ENCODE assay signal across 11 cellular contexts in genomic region chr3:111764645-111765091, GRCh38.
DNase-seq lines count a peak whose midpoint lies in the region; ATAC-seq and TF ChIP-seq lines count a peak whose summit lies in the region.
"Had no signal": no experiment of that assay in that cellular context is flagged by ENCODE, and none has a peak within 500 bp of the region (broad histone marks: within the 10 kb centered on the region; RNA-seq: fewer than 3 reads in every experiment).

No MANE protein-coding gene starts in this region.

- H3K9me3 ChIP-seq in lower lobe of right lung: no peaks in the 10 kb centered on the region

- peaks cover 76% of the 10 kb centered on the region for H3K4me1 Mint-ChIP-seq in chondrocyte (ENCODE audit: low read depth)
- H3K4me1 Mint-ChIP-seq in activated CD8-positive, alpha-beta memory T cell treated with anti-CD3 and anti-CD28 coated beads, Interleukin-2, amount 10 ng/mL, durations not matched to agents 7 days and 5 days: peaks cover 8% of the 10 kb centered on the region

- TF ChIP-seq CTCF in chondrocyte (IDR thresholded peaks at IDR 0.05) (peak; percentile 41), lower lobe of right lung (IDR thresholded peaks at IDR 0.05) (peak; percentile 10)

- peak; percentile 54 to 56 for ATAC-seq in left cardiac atrium
- ATAC-seq in Right ventricle myocardium inferior: no peak
- ATAC-seq in lower lobe of right lung: no peak
- no peak for ATAC-seq in activated CD8-positive, alpha-beta memory T cell treated with anti-CD3 and anti-CD28 coated beads, Interleukin-2, amount 10 ng/mL, durations not matched to agents 7 days and 5 days
- no peak for ATAC-seq in GM21390 (IDR thresholded peaks at IDR 0.05; ENCODE audit: unreplicated experiment)

- H3K36me3 Mint-ChIP-seq in chondrocyte (ENCODE audit: low read depth): no peaks in the 10 kb centered on the region
- peaks cover 2% of the 10 kb centered on the region for H3K36me3 Mint-ChIP-seq in activated CD8-positive, alpha-beta memory T cell treated with anti-CD3 and anti-CD28 coated beads, Interleukin-2, amount 10 ng/mL, durations not matched to agents 7 days and 5 days

- DNase-seq in left cardiac atrium: no peak
- no peak for DNase-seq in Right ventricle myocardium inferior (ENCODE audit: missing footprints)
- DNase-seq in chondrocyte (ENCODE audit: low spot score): no peak
- no peak for DNase-seq in lower lobe of right lung
- no peak for DNase-seq in NCI-H2029 (lab: John Stamatoyannopoulos, UW)
- DNase-seq in activated CD8-positive, alpha-beta memory T cell treated with anti-CD3 and anti-CD28 coated beads, Interleukin-2, amount 10 ng/mL, durations not matched to agents 7 days and 5 days: no peak
- DNase-seq in NCI-H187 (lab: John Stamatoyannopoulos, UW): no peak
- DNase-seq: activated CD8-positive, alpha-beta memory T cell treated with anti-CD3 and anti-CD28 coated beads, Interleukin-2, amount 50 U/mL, for 4 hours; NCI-H2081; stimulated activated CD4-positive, alpha-beta T cell treated with anti-CD3 and anti-CD28 coated beads, Interleukin-15, amount 100 ng/mL, for 24 hours had no signal

- no peak overlapping the region for H3K4me3 Mint-ChIP-seq in chondrocyte (ENCODE audit: unreplicated experiment)
- no peak overlapping the region for H3K4me3 Mint-ChIP-seq in activated CD8-positive, alpha-beta memory T cell treated with anti-CD3 and anti-CD28 coated beads, Interleukin-2, amount 10 ng/mL, durations not matched to agents 7 days and 5 days

- CTCF ChIA-PET in activated CD8-positive, alpha-beta memory T cell treated with anti-CD3 and anti-CD28 coated beads, Interleukin-2, amount 10 ng/mL, durations not matched to agents 7 days and 5 days (lab: Charles Lee): no interaction called here

- intact Hi-C loops in left cardiac atrium (cut with DNase I) (no loop called here), Right ventricle myocardium inferior (cut with DNase I) (no loop called here), lower lobe of right lung (cut with DNase I) (no loop called here)

- no peaks in the 10 kb centered on the region for H3K36me3 ChIP-seq in lower lobe of right lung

- H3K27ac ChIP-seq in lower lobe of right lung: no peak overlapping the region

- no peak overlapping the region for H3K4me3 ChIP-seq in lower lobe of right lung

- H3K27ac Mint-ChIP-seq in chondrocyte (ENCODE audit: unreplicated experiment): peak overlapping the region; percentile 87
- H3K27ac Mint-ChIP-seq in activated CD8-positive, alpha-beta memory T cell treated with anti-CD3 and anti-CD28 coated beads, Interleukin-2, amount 10 ng/mL, durations not matched to agents 7 days and 5 days: no peak overlapping the region

- no peaks in the 10 kb centered on the region for H3K9me3 Mint-ChIP-seq in chondrocyte (ENCODE audit: low read depth)
- H3K9me3 Mint-ChIP-seq in activated CD8-positive, alpha-beta memory T cell treated with anti-CD3 and anti-CD28 coated beads, Interleukin-2, amount 10 ng/mL, durations not matched to agents 7 days and 5 days (ENCODE audit: low read depth): no peaks in the 10 kb centered on the region

- no peaks in the 10 kb centered on the region for H3K27me3 ChIP-seq in lower lobe of right lung (ENCODE audit: low read depth)

- no peaks in the 10 kb centered on the region for H3K27me3 Mint-ChIP-seq in chondrocyte (ENCODE audit: low read depth)
- H3K27me3 Mint-ChIP-seq in activated CD8-positive, alpha-beta memory T cell treated with anti-CD3 and anti-CD28 coated beads, Interleukin-2, amount 10 ng/mL, durations not matched to agents 7 days and 5 days: no peaks in the 10 kb centered on the region

- peaks cover 20% of the 10 kb centered on the region for H3K4me1 ChIP-seq in lower lobe of right lung

Comparison
In these comparisons a context has a peak if more than half of its experiments do, and no peak if none do; other contexts are left out.
1. ATAC-seq: peak in left cardiac atrium (2 of 2); none in Right ventricle myocardium inferior (single experiment), lower lobe of right lung (0 of 2), activated CD8-positive, alpha-beta memory T cell treated with anti-CD3 and anti-CD28 coated beads, Interleukin-2, amount 10 ng/mL, durations not matched to agents 7 days and 5 days (single experiment) and GM21390 (single experiment).